Comparison of ENCODE assay signal across 8 cellular contexts in the genomic region with DNA sequence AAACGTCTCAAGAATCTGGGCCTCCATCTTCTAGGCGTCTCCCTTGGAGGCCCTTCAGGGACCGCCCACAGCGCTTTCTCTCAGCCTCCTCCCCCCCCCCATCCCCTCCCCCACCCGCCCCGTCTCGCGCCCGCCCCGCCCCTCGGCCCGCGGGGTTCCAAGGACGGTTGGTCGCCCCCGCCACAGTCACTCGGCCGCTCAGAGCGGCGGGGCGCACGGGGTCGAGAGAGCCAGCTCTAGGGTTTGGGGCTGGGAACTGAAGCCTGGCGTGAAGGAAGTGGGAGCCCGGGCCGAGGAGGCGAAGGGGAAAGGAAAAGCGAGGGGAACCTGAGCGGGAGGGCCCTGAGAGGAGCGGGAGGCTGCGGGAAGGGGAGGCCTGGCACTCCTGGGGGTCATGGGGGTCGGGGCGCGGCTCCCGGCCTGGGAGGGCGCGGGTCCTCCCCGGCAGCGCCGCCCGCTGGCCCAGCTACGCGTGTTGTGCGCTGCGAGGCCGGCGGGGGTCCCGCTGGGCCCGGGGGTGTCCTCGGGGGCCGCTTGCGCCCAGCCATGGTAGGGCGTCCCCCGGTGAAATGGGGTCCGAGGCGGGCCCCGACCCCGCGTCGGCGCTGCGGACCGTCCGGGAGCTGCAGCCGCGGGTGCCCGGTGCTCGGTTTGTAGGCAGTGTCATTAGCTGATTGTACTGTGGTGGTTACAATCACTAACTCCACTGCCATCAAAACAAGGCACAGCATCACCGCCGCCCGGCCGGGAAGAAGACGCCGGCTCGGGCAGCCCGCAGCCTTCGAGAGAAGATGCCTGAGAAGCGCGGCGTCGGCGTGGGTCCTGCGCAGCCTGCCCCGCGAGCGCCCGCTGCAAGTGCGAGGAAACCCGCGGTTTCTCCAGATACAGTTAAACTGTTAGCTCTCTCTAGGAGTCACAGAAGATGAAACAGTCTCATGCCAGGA. TPM values are rescaled to one million over a fixed set of nuclear protein-coding genes. Genes with fewer than 3 reads are reported as not detected.
A peak's percentile ranks its signal among the peaks of the same experiment; 100 is the strongest.
DNase-seq lines count a peak whose midpoint lies in the region; ATAC-seq, FAIRE-seq and TF ChIP-seq lines count a peak whose summit lies in the region.

A gene (minus strand): TSS at position 91 of the 944 bp plus-strand sequence. CDS start 13,610 bp downstream, outside the sequence.

- H3K4me2 ChIP-seq in MM.1S (ENCODE audit: low read depth, low read length) (peak within 1 kb of the TSS; percentile 83), GM12878 (ENCODE audit: control insufficient read depth, insufficient read depth) (peak within 1 kb of the TSS; percentile 46; the same call in 1 of the 2 replicates)

- intact Hi-C loops in GM12878 (cut with micrococcal nuclease; ENCODE audit: unreplicated experiment): no loop called here
- intact Hi-C loops in stomach (cut with DNase I; ENCODE audit: low total_unique reads): no loop called here

- H3K9ac ChIP-seq in MM.1S (ENCODE audit: low read length) (peak within 1 kb of the TSS; percentile 53; the same call in 1 of the 2 replicates), GM12878 (ENCODE audit: control insufficient read depth, insufficient read depth, low read length) (no peak within 1 kb of the TSS)

- POLR2A ChIA-PET in GM12878 (lab: Charles Lee): no interaction called here

- no peaks in the 10 kb centered on the region for H3K4me1 ChIP-seq in MM.1S (ENCODE audit: low read length)
- H3K4me1 ChIP-seq in GM12878 (ENCODE audit: control insufficient read depth, insufficient read depth, low read length): no peaks in the 10 kb centered on the region
- H3K4me1 ChIP-seq in stomach: peaks cover 7 to 26% (median 19%) of the 10 kb centered on the region in 4 donors

- SMC1A ChIA-PET in GM12878 (lab: Charles Lee; ENCODE audit: uncharacterized antibody, unreplicated experiment): no interaction called here

- H3K79me2 ChIP-seq in MM.1S (ENCODE audit: low read length) (no peaks in the 10 kb centered on the region), GM12878 (ENCODE audit: control insufficient read depth, insufficient read depth, low read length) (no peaks in the 10 kb centered on the region)

- no peaks in the 10 kb centered on the region for H3K36me3 ChIP-seq in MM.1S (replicated peaks; ENCODE audit: insufficient read depth, low read length)
- no peaks in the 10 kb centered on the region for H3K36me3 ChIP-seq in GM12878 (ENCODE audit: control insufficient read depth in 2 of 2, insufficient read depth in 2 of 2, low read length in 1 of 2)
- H3K36me3 ChIP-seq in stomach: no peaks in the 10 kb centered on the region

- TF ChIP-seq EP300 in GM12878 (IDR thresholded peaks at IDR 0.05; ENCODE audit: borderline replicate concordance in 1 of 2, control insufficient read depth in 1 of 2, low read depth in 2 of 2, low read length in 2 of 2) (no peak), stomach (IDR thresholded peaks at IDR 0.05) (no peak)

- no peak for FAIRE-seq in GM12878 (lab: Jason Lieb, UNC)

- no TSS peak for BruUV-seq in GM12878 (replicated peaks; lab: Mats Ljungman, UMichigan)

- CTCF ChIA-PET in GM12878 (lab: Yijun Ruan, JAX): no interaction called here

- H3K9me2 ChIP-seq in MM.1S (replicated peaks; ENCODE audit: insufficient read depth, low read length): no peaks in the 10 kb centered on the region

- TF ChIP-seq RAD21 in GM12878 (IDR thresholded peaks at IDR 0.05; ENCODE audit: insufficient read depth, low read depth, low read length): no peak

- TF ChIP-seq POLR2A in GM12878 (IDR thresholded peaks at IDR 0.05; ENCODE audit: low read depth, low read length) (no peak), stomach (IDR thresholded peaks at IDR 0.05) (no peak)

- TF ChIP-seq CTCF in MM.1S (IDR thresholded peaks at IDR 0.05; ENCODE audit: low read length) (peak; percentile 33), GM12878 (IDR thresholded peaks at IDR 0.05 in 2 of 3, conservative IDR thresholded peaks at IDR 0.05 in 1 of 3; ENCODE audit: control insufficient read depth in 2 of 3, extremely low read depth in 1 of 3, insufficient read depth in 1 of 3, low read depth in 3 of 3, low read length in 3 of 3) (no peak), stomach (IDR thresholded peaks at IDR 0.05) (no peak)

- H3K27ac ChIP-seq in MM.1S (ENCODE audit: low read length) (no peak within 1 kb of the TSS), GM12878 (ENCODE audit: control insufficient read depth, insufficient read depth) (no peak within 1 kb of the TSS), stomach (peak within 1 kb of the TSS in 1 of 5 donors; percentile 18)

- in situ Hi-C loops in GM12878 (cut with MboI): no loop called here

- H4K20me1 ChIP-seq in MM.1S (ENCODE audit: insufficient read depth, low read length) (no peaks in the 10 kb centered on the region), GM12878 (ENCODE audit: control insufficient read depth, insufficient read depth) (no peaks in the 10 kb centered on the region)

- H3K4me3 ChIP-seq in MM.1S (ENCODE audit: low read length): peak within 1 kb of the TSS; percentile 73
- no peak within 1 kb of the TSS for H3K4me3 ChIP-seq in GM12878
- peak within 1 kb of the TSS; percentile 45 to 57 (median 50) for H3K4me3 ChIP-seq in stomach

- 20% methylated on average over 64 of the region's 90 CpGs for WGBS in GM12878 (ENCODE audit: insufficient coverage, insufficient replicate concordance, low lambda C conversion rate, missing lambda C conversion rate)
- 4 to 9% (median 4%) methylated on average over 75 to 90 of the region's 90 CpGs for WGBS in stomach, 5 donors

- DNase-seq in DMS53 treated with DMSO at 0.1 percent for 48 hours (lab: John Stamatoyannopoulos, UW; ENCODE audit: unreplicated experiment): peak; percentile 9
- DNase-seq in MM.1S: peak; percentile 24
- DNase-seq in GM12878 (ENCODE audit: low read depth, low spot score): no peak
- DNase-seq in islet precursor cell: peak; percentile 78
- DNase-seq in stomach: no peak
- no peak for DNase-seq in inferior parietal cortex (ENCODE audit: extremely low spot score)

- ATAC-seq in GM12878 (peak; percentile 73), GM18870 (IDR thresholded peaks at IDR 0.05; ENCODE audit: unreplicated experiment) (no peak), HG02981 (IDR thresholded peaks at IDR 0.05; ENCODE audit: unreplicated experiment) (no peak)

- no peaks in the 10 kb centered on the region for H3F3A ChIP-seq in MM.1S (ENCODE audit: insufficient read depth, low read length)

- RAD21 ChIA-PET in GM12878 (lab: Charles Lee; ENCODE audit: unreplicated experiment): interaction anchor here (0.5 kb wide), 1 partner anchor 358 kb away, joined by 3 read pairs; no protein-coding TSS in a partner anchor

- H3K9me3 ChIP-seq in MM.1S (replicated peaks; ENCODE audit: insufficient read depth, low read length) (no peaks in the 10 kb centered on the region), GM12878 (replicated peaks; ENCODE audit: control insufficient read depth, insufficient read depth, low read length) (no peaks in the 10 kb centered on the region; the same call in 2 of the 3 replicates), stomach (no peaks in the 10 kb centered on the region)

- peak within 1 kb of the TSS; percentile 86 for H2AFZ ChIP-seq in MM.1S (ENCODE audit: low read length)
- H2AFZ ChIP-seq in GM12878 (ENCODE audit: control insufficient read depth, low read depth, low read length): no peak within 1 kb of the TSS

- H3K27me3 ChIP-seq in MM.1S (replicated peaks; ENCODE audit: insufficient read depth, low read length) (peaks cover 15% of the 10 kb centered on the region; the same call in 1 of the 2 replicates), GM12878 (replicated peaks in 1 of 2; ENCODE audit: control insufficient read depth in 2 of 2, insufficient read depth in 2 of 2, low read length in 1 of 2) (peaks cover 2 to 10% of the 10 kb centered on the region in 2 experiments; a peak in 3 of 4 replicates), stomach (peaks cover 12 to 55% (median 31%) of the 10 kb centered on the region in 3 donors)

TF ChIP-seq in GM12878, 131 proteins besides CTCF, POLR2A, EP300 and RAD21:
- TF ChIP-seq FOXK2 (IDR thresholded peaks at IDR 0.05) (no peak), IKZF1 (conservative IDR thresholded peaks at IDR 0.05) (no peak; the same call in 1 of the 2 replicates), SUZ12 (IDR thresholded peaks at IDR 0.05; ENCODE audit: unreplicated experiment) (peak; percentile 85)
TF ChIP-seq in GM12878: peak in this region for 1.

RNA-seq across cellular contexts. Expression of the gene that starts here (rescaled TPM):
- total RNA-seq in GM12878 (2013; cell fraction: nucleolus; rRNA removed): 0.83 TPM in 1 of 2 replicates, not detected in the other
- not detected in 2 replicates for total RNA-seq in GM12878 (2014; rRNA removed)
- not detected in 2 replicates for total RNA-seq in GM12878 (2014; rRNA removed; fragmentation: Illumina TruSeq; extraction: Trizol)
- not detected in 2 replicates for total RNA-seq in GM12878 (2021)
- polyA plus RNA-seq in GM12878 (2011; ENCODE audit: low read depth): not detected
- not detected in 2 replicates for polyA plus RNA-seq in GM12878 (2011; rRNA removed)
- not detected in 2 replicates for polyA plus RNA-seq in GM12878 (2011; cell fraction: cytosol; rRNA removed)
- not detected in 2 replicates for polyA plus RNA-seq in GM12878 (2011; cell fraction: nucleus; rRNA removed)
- not detected in 2 replicates for polyA plus RNA-seq in GM12878 (2012)
- polyA plus RNA-seq in GM12878 (2014; fragmentation: Illumina TruSeq; extraction: Trizol): not detected in 2 replicates
- under 1 TPM in 1 of 2 experiments, not detected in 1; 0.14 TPM for polyA plus RNA-seq in GM12878 (2014; fragmentation: Nextera tagmentation; extraction: Ambion mirVana)
- polyA plus RNA-seq in GM12878 (2014; rRNA removed): not detected in 2 replicates
- polyA plus RNA-seq in GM12878 (2016; fragmentation: Nextera tagmentation; extraction: Ambion mirVana): not detected
- not detected in 2 replicates for polyA minus RNA-seq in GM12878 (2011; rRNA and poly(A)+ RNA removed)
- polyA minus RNA-seq in GM12878 (2011; cell fraction: cytosol; rRNA and poly(A)+ RNA removed): not detected in 2 replicates
- polyA minus RNA-seq in GM12878 (2011; cell fraction: nucleus; rRNA and poly(A)+ RNA removed): not detected in 2 replicates
- not detected for total RNA-seq in stomach
- not detected for polyA plus RNA-seq in stomach

Comparison
In these comparisons a context has a peak if more than half of its experiments do, and no peak if none do; other contexts are left out.
1. Peak in ATAC-seq and H3K4me2 ChIP-seq in GM12878; RNA of the gene not detected or under 1 TPM.
2. DNase-seq: peak in DMS53 treated with DMSO at 0.1 percent for 48 hours (single experiment), MM.1S (single experiment) and islet precursor cell (single experiment); none in GM12878 (single experiment), stomach (single experiment) and inferior parietal cortex (single experiment).